Comparison of ENCODE assay signal across 2 cellular contexts in genomic region chr11:92888701-92889100, GRCh38.
TF ChIP-seq lines count a peak whose summit lies in the region.

No MANE protein-coding gene starts in this region.

TF ChIP-seq in A549, 52 proteins besides CTCF, POLR2A, EP300 and RAD21 (continued from another document):
- no peak for TF ChIP-seq USF2 (IDR thresholded peaks at IDR 0.05)
- TF ChIP-seq MAZ (IDR thresholded peaks at IDR 0.05; ENCODE audit: borderline replicate concordance, low read depth, low read length): no peak

TF ChIP-seq in GM23338, 12 proteins besides CTCF, POLR2A, EP300 and RAD21 (continued from another document):
- no peak for TF ChIP-seq ZNF462 (CRISPR knock-in tag; IDR thresholded peaks at IDR 0.05)
- no peak for TF ChIP-seq REST (IDR thresholded peaks at IDR 0.05; ENCODE audit: unreplicated experiment)
- no peak for TF ChIP-seq POLR2AphosphoS5 (IDR thresholded peaks at IDR 0.05; ENCODE audit: low read depth)
- no peak for TF ChIP-seq ZNF114 (CRISPR knock-in tag; IDR thresholded peaks at IDR 0.05)
